Comparison of ENCODE assay signal across 1 cellular context in the genomic region with DNA sequence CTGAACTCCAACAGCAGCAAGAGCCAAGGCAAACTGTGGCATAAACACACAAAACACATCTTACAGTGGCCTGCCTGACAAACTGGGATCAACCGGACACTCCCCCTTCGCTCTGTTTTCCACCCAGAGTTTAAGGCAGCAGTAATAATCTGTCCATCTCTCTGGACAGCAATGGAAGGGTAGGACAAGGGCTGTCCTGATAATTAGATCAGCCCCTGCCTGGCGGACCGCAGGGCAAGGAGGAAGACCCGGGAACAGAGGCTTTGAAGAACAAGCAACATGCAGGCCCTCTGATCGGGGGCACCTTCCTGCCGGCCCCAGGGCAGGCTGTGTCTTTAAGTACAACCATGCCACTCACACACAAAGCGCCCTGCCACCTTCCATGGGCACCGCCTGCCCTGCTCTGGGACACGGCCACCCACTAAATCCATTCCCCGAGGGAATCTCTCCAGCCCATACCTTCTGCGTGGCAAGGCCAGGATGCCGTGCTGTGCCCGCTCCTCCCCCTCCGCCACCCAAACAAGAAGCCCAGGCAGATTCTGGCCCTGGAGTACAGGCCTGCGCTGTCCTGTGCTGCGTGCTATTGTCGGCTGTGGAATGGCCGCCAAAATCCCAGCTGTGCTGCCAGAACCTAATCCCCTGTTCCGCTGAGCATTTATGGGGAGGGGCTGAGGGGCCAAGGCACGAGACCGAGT.
TF ChIP-seq lines count a peak whose summit lies in the region.

No MANE protein-coding gene starts in this region.

TF ChIP-seq in WTC11, 78 proteins besides CTCF, POLR2A, EP300 and RAD21 (continued from another document):
- TF ChIP-seq, protein P1, sequence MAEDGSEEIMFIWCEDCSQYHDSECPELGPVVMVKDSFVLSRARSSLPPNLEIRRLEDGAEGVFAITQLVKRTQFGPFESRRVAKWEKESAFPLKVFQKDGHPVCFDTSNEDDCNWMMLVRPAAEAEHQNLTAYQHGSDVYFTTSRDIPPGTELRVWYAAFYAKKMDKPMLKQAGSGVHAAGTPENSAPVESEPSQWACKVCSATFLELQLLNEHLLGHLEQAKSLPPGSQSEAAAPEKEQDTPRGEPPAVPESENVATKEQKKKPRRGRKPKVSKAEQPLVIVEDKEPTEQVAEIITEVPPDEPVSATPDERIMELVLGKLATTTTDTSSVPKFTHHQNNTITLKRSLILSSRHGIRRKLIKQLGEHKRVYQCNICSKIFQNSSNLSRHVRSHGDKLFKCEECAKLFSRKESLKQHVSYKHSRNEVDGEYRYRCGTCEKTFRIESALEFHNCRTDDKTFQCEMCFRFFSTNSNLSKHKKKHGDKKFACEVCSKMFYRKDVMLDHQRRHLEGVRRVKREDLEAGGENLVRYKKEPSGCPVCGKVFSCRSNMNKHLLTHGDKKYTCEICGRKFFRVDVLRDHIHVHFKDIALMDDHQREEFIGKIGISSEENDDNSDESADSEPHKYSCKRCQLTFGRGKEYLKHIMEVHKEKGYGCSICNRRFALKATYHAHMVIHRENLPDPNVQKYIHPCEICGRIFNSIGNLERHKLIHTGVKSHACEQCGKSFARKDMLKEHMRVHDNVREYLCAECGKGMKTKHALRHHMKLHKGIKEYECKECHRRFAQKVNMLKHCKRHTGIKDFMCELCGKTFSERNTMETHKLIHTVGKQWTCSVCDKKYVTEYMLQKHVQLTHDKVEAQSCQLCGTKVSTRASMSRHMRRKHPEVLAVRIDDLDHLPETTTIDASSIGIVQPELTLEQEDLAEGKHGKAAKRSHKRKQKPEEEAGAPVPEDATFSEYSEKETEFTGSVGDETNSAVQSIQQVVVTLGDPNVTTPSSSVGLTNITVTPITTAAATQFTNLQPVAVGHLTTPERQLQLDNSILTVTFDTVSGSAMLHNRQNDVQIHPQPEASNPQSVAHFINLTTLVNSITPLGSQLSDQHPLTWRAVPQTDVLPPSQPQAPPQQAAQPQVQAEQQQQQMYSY (CRISPR knock-in tag; IDR thresholded peaks at IDR 0.05), result peak; percentile 96
